In genomic region chr19:8259142-8259921, GRCh38 we compare ENCODE assay signal across 21 cellular contexts. TPM values are rescaled to one million over a fixed set of nuclear protein-coding genes. Genes with fewer than 3 reads are reported as not detected.
DNase-seq lines count a peak whose midpoint lies in the region; ATAC-seq and TF ChIP-seq lines count a peak whose summit lies in the region.
"Had no signal": no experiment of that assay in that cellular context is flagged by ENCODE, and none has a peak within 500 bp of the region (broad histone marks: within the 10 kb centered on the region; RNA-seq: fewer than 3 reads in every experiment).

No MANE protein-coding gene starts in this region.

- no peak overlapping the region for H3K27ac ChIP-seq in right atrium auricular region
- H3K27ac ChIP-seq in body of pancreas: no peak overlapping the region
- H3K27ac ChIP-seq: breast epithelium, C4-2B, parathyroid adenoma, RWPE1 had no signal

- POLR2A ChIA-PET in naive thymus-derived CD8-positive, alpha-beta T cell (lab: Charles Lee): interaction anchor here (0.7 kb wide), 1 partner anchor 144 kb away, joined by 3 read pairs; no protein-coding TSS in a partner anchor

- 85 to 86% methylated on average over 9 to 11 of the region's 11 CpGs for WGBS in body of pancreas, 2 donors

- peaks cover 31% of the 10 kb centered on the region for H3K36me3 ChIP-seq in right atrium auricular region
- H3K36me3 ChIP-seq in body of pancreas (replicated peaks in 1 of 2; ENCODE audit: insufficient read depth in 1 of 2, low read depth in 2 of 2): peaks cover 0 to 25% of the 10 kb centered on the region in 2 donors
- H3K36me3 ChIP-seq: breast epithelium had no signal

- no peak overlapping the region for H3K4me3 ChIP-seq in right atrium auricular region
- no peak overlapping the region for H3K4me3 ChIP-seq in body of pancreas
- H3K4me3 ChIP-seq: breast epithelium had no signal

- peak overlapping the region in 6 of 10 donors; percentile 0 to 86 (median 46) for H3K27ac Mint-ChIP-seq in naive thymus-derived CD8-positive, alpha-beta T cell
- H3K27ac Mint-ChIP-seq in stimulated activated naive B cell treated with anti-CD40 and anti-IgM and Interleukin-4, amounts not matched to agents 10 μg/mL and 1 μg/mL and 100 μg/mL, for 72 hours: peak overlapping the region; percentile 70
- H3K27ac Mint-ChIP-seq: activated CD4-positive, alpha-beta memory T cell treated with anti-CD3 and anti-CD28 coated beads for 36 hours; T-helper 2 cell treated with Interferon-gamma antibody and Interleukin-4, amounts not matched to agents 5 μg/mL and 100 μg/mL, for 36 hours had no signal

- H3K9me3 ChIP-seq in right atrium auricular region: no peaks in the 10 kb centered on the region
- H3K9me3 ChIP-seq in body of pancreas: no peaks in the 10 kb centered on the region
- H3K9me3 ChIP-seq: breast epithelium had no signal

- TF ChIP-seq CTCF in right atrium auricular region (IDR thresholded peaks at IDR 0.05): no peak
- no peak for TF ChIP-seq CTCF in body of pancreas (IDR thresholded peaks at IDR 0.05)

- H3K36me3 Mint-ChIP-seq in naive thymus-derived CD8-positive, alpha-beta T cell: peaks cover 0 to 21% (median 0%) of the 10 kb centered on the region in 3 donors
- peaks cover 28 to 45% of the 10 kb centered on the region in 2 donors for H3K36me3 Mint-ChIP-seq in stimulated activated naive B cell treated with anti-CD40 and anti-IgM and Interleukin-4, amounts not matched to agents 10 μg/mL and 1 μg/mL and 100 μg/mL, for 72 hours

- peak overlapping the region in 2 of 10 donors; percentile 30 to 43 for H3K4me3 Mint-ChIP-seq in naive thymus-derived CD8-positive, alpha-beta T cell
- H3K4me3 Mint-ChIP-seq in stimulated activated naive B cell treated with anti-CD40 and anti-IgM and Interleukin-4, amounts not matched to agents 10 μg/mL and 1 μg/mL and 100 μg/mL, for 72 hours: no peak overlapping the region
- H3K4me3 Mint-ChIP-seq: activated CD4-positive, alpha-beta memory T cell treated with anti-CD3 and anti-CD28 coated beads for 36 hours; activated T-cell treated with anti-CD3 and anti-CD28 coated beads, Interleukin-2, amount 50 U/mL, for 4 hours; T-helper 2 cell treated with Interferon-gamma antibody and Interleukin-4, amounts not matched to agents 5 μg/mL and 100 μg/mL, for 36 hours had no signal

- intact Hi-C loops in cardiac septum (cut with DNase I) (no loop called here), body of pancreas (cut with DNase I) (no loop called here)

- H3K9me3 Mint-ChIP-seq in naive thymus-derived CD8-positive, alpha-beta T cell: no peaks in the 10 kb centered on the region
- H3K9me3 Mint-ChIP-seq in stimulated activated naive B cell treated with anti-CD40 and anti-IgM and Interleukin-4, amounts not matched to agents 10 μg/mL and 1 μg/mL and 100 μg/mL, for 72 hours: no peaks in the 10 kb centered on the region
- H3K9me3 Mint-ChIP-seq: activated CD4-positive, alpha-beta memory T cell treated with anti-CD3 and anti-CD28 coated beads for 36 hours; activated T-cell treated with anti-CD3 and anti-CD28 coated beads, Interleukin-2, amount 50 U/mL, for 4 hours; T-helper 2 cell treated with Interferon-gamma antibody and Interleukin-4, amounts not matched to agents 5 μg/mL and 100 μg/mL, for 36 hours had no signal

- ATAC-seq in body of pancreas (no peak), GM18520 (IDR thresholded peaks at IDR 0.05; ENCODE audit: unreplicated experiment) (no peak)
- ATAC-seq in naive thymus-derived CD8-positive, alpha-beta T cell: no peak
- ATAC-seq in stimulated activated naive B cell treated with anti-CD40 and anti-IgM and Interleukin-4, amounts not matched to agents 10 μg/mL and 1 μg/mL and 100 μg/mL, for 72 hours (replicated peaks): no peak
- ATAC-seq: activated T-cell treated with anti-CD3 and anti-CD28 coated beads, Interleukin-2, amount 50 U/mL, for 4 hours had no signal

- no peak for TF ChIP-seq POLR2A in body of pancreas (IDR thresholded peaks at IDR 0.05)

- DNase-seq in cardiac septum (ENCODE audit: low spot score) (peak; percentile 35), right atrium auricular region (ENCODE audit: low spot score) (no peak), body of pancreas (peak in 3 of 4 donors; percentile 1 to 6 (median 2)), SIG-M5 (lab: John Stamatoyannopoulos, UW) (no peak), AML-193 (lab: John Stamatoyannopoulos, UW) (no peak)
- DNase-seq in naive thymus-derived CD8-positive, alpha-beta T cell: peak in 1 of 10 donors; percentile 37
- no peak for DNase-seq in stimulated activated naive B cell treated with anti-CD40 and anti-IgM and Interleukin-4, amounts not matched to agents 10 μg/mL and 1 μg/mL and 100 μg/mL, for 72 hours
- DNase-seq: activated CD4-positive, alpha-beta memory T cell treated with anti-CD3 and anti-CD28 coated beads for 36 hours; activated T-cell treated with anti-CD3 and anti-CD28 coated beads, Interleukin-2, amount 50 U/mL, for 4 hours; cortex of kidney; HCEC 1CT; mesenchymal stem cell; NCI-H1417 treated with DMSO at 0.1 percent for 48 hours; NCI-H526 had no signal

- no peaks in the 10 kb centered on the region for H3K27me3 Mint-ChIP-seq in naive thymus-derived CD8-positive, alpha-beta T cell
- H3K27me3 Mint-ChIP-seq in stimulated activated naive B cell treated with anti-CD40 and anti-IgM and Interleukin-4, amounts not matched to agents 10 μg/mL and 1 μg/mL and 100 μg/mL, for 72 hours: no peaks in the 10 kb centered on the region
- H3K27me3 Mint-ChIP-seq: activated CD4-positive, alpha-beta memory T cell treated with anti-CD3 and anti-CD28 coated beads for 36 hours had no signal

- H3K4me1 ChIP-seq in right atrium auricular region (no peaks in the 10 kb centered on the region), body of pancreas (no peaks in the 10 kb centered on the region)
- H3K4me1 ChIP-seq: breast epithelium, parathyroid adenoma had no signal

- peaks cover 0 to 34% (median 26%) of the 10 kb centered on the region in 4 donors for H3K4me1 Mint-ChIP-seq in naive thymus-derived CD8-positive, alpha-beta T cell
- H3K4me1 Mint-ChIP-seq in stimulated activated naive B cell treated with anti-CD40 and anti-IgM and Interleukin-4, amounts not matched to agents 10 μg/mL and 1 μg/mL and 100 μg/mL, for 72 hours: peaks cover 0 to 5% of the 10 kb centered on the region in 2 donors

- H3K27me3 ChIP-seq in right atrium auricular region (no peaks in the 10 kb centered on the region), body of pancreas (no peaks in the 10 kb centered on the region)
- H3K27me3 ChIP-seq: breast epithelium had no signal

RNA-seq across cellular contexts. Expression of gene CD320, which starts 48.8 kb away (rescaled TPM):
- total RNA-seq in cardiac septum (15.8 TPM), right atrium auricular region (10 to 100 TPM; 48.8 to 51.0 TPM), body of pancreas (10 to 100 TPM; 34.0 to 41.2 TPM)
- total RNA-seq in naive thymus-derived CD8-positive, alpha-beta T cell: 10 to 100 TPM; 33.9 to 34.4 TPM
- polyA plus RNA-seq in naive thymus-derived CD8-positive, alpha-beta T cell: 10 to 100 TPM; 51.9 to 58.0 (median 56.8) TPM

RNA-seq across cellular contexts. Expression of gene CERS4, which starts 50.2 kb away (rescaled TPM):
- total RNA-seq in cardiac septum: 24.1 TPM
- total RNA-seq in right atrium auricular region: 10 to 100 TPM; 19.4 to 20.5 TPM
- 10 to 100 TPM; 53.1 to 87.4 TPM for total RNA-seq in body of pancreas
- 10 to 100 TPM; 26.2 to 31.7 TPM for total RNA-seq in naive thymus-derived CD8-positive, alpha-beta T cell
- polyA plus RNA-seq in naive thymus-derived CD8-positive, alpha-beta T cell: 1 to 10 TPM; 5.4 to 8.0 (median 7.9) TPM
- total RNA-seq: myocyte had no signal

Comparison
In these comparisons a context has a peak if more than half of its experiments do, and no peak if none do; other contexts are left out.
1. DNase-seq: peak in cardiac septum (single experiment) and body of pancreas (3 of 4); none in right atrium auricular region (single experiment), stimulated activated naive B cell treated with anti-CD40 and anti-IgM and Interleukin-4, amounts not matched to agents 10 μg/mL and 1 μg/mL and 100 μg/mL, for 72 hours (single experiment), SIG-M5 (single experiment) and AML-193 (0 of 2).